Comparison of ENCODE assay signal across 19 cellular contexts in the genomic region with DNA sequence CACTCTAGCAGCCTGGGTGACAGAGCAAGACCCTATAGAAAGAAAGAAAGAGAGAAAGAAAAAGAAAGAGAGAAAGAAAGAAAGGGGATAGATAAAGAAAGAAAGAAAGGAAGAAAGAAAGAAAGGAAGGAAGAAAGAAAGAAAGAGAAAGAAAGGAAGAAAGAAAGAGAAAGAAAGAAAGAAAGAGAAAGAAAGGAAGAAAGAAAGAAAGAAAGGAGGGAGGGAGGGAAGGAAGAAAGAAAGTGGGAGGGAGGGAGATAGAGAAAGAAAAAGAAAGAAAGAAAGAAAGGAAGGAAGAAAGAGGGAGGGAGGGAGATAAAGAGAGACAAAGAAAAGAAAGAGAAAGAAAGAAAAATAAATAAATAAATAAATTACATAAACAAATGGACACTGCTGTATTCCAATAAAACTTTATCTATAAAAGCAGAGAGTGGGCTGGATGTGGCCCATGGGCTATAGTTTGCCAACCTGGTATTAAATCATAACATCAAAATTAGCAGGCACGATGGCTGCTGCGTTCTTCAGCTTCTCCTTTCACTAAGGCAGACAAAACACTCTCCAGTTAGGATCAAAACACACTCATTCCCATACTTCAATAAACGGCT.
"Had no signal": no experiment of that assay in that cellular context is flagged by ENCODE, and none has a peak within 500 bp of the region (broad histone marks: within the 10 kb centered on the region; RNA-seq: fewer than 3 reads in every experiment).

No MANE protein-coding gene starts in this region.

- H3K27me3 ChIP-seq: body of pancreas, left lung, neutrophil had no signal

- H3K27ac Mint-ChIP-seq: activated CD8-positive, alpha-beta T cell treated with anti-CD3 and anti-CD28 coated beads, Interleukin-2, amount 10 ng/mL, durations not matched to agents 7 days and 5 days; activated naive CD8-positive, alpha-beta T cell treated with anti-CD3 and anti-CD28 coated beads for 36 hours; naive thymus-derived CD4-positive, alpha-beta T cell; stimulated activated effector memory CD8-positive, alpha-beta T cell treated with anti-CD3 and anti-CD28 coated beads, Interleukin-12 subunit alpha, Interleukin-12 subunit beta, amount 100 ng/mL, for 72 hours; WTC11 had no signal

- H3K4me1 ChIP-seq: body of pancreas, left lung had no signal

- DNase-seq: activated CD4-positive, alpha-beta T cell treated with anti-CD3 and anti-CD28 coated beads for 4 hours; activated CD8-positive, alpha-beta memory T cell treated with anti-CD3 and anti-CD28 coated beads, Interleukin-2, amount 50 U/mL, for 4 hours; activated CD8-positive, alpha-beta T cell treated with anti-CD3 and anti-CD28 coated beads, Interleukin-2, amount 10 ng/mL, durations not matched to agents 7 days and 5 days; activated gamma-delta T cell treated with Interleukin-2 at 50 U/mL for 16 hours; activated naive CD8-positive, alpha-beta T cell treated with anti-CD3 and anti-CD28 coated beads for 36 hours; amygdala; body of pancreas; caudate nucleus; hippocampal formation; kidney; left lung; mucosa of descending colon; naive thymus-derived CD4-positive, alpha-beta T cell; retina; T-helper 2 cell had no signal

- H3K4me3 ChIP-seq: body of pancreas, left lung, mucosa of descending colon had no signal

- ATAC-seq: activated CD8-positive, alpha-beta T cell treated with anti-CD3 and anti-CD28 coated beads, Interleukin-2, amount 10 ng/mL, durations not matched to agents 7 days and 5 days; body of pancreas; left lung; mucosa of descending colon; naive thymus-derived CD4-positive, alpha-beta T cell; stimulated activated effector memory CD8-positive, alpha-beta T cell treated with anti-CD3 and anti-CD28 coated beads, Interleukin-12 subunit alpha, Interleukin-12 subunit beta, amount 100 ng/mL, for 72 hours; WTC11 had no signal

- H3K36me3 Mint-ChIP-seq: activated naive CD8-positive, alpha-beta T cell treated with anti-CD3 and anti-CD28 coated beads for 36 hours; naive thymus-derived CD4-positive, alpha-beta T cell; stimulated activated effector memory CD8-positive, alpha-beta T cell treated with anti-CD3 and anti-CD28 coated beads, Interleukin-12 subunit alpha, Interleukin-12 subunit beta, amount 100 ng/mL, for 72 hours had no signal

- H3K27ac ChIP-seq: body of pancreas, left lung, neutrophil had no signal

- H3K9me3 ChIP-seq: body of pancreas, left lung, mucosa of descending colon, neutrophil had no signal

- H3K4me3 Mint-ChIP-seq: activated CD8-positive, alpha-beta T cell treated with anti-CD3 and anti-CD28 coated beads, Interleukin-2, amount 10 ng/mL, durations not matched to agents 7 days and 5 days; activated naive CD8-positive, alpha-beta T cell treated with anti-CD3 and anti-CD28 coated beads for 36 hours; naive thymus-derived CD4-positive, alpha-beta T cell; stimulated activated effector memory CD8-positive, alpha-beta T cell treated with anti-CD3 and anti-CD28 coated beads, Interleukin-12 subunit alpha, Interleukin-12 subunit beta, amount 100 ng/mL, for 72 hours; WTC11 had no signal

- H3K36me3 ChIP-seq: left lung, neutrophil had no signal

- FAIRE-seq: kidney, TTC549 had no signal

- H3K9me3 Mint-ChIP-seq: activated naive CD8-positive, alpha-beta T cell treated with anti-CD3 and anti-CD28 coated beads for 36 hours; naive thymus-derived CD4-positive, alpha-beta T cell; stimulated activated effector memory CD8-positive, alpha-beta T cell treated with anti-CD3 and anti-CD28 coated beads, Interleukin-12 subunit alpha, Interleukin-12 subunit beta, amount 100 ng/mL, for 72 hours had no signal
